ENCODE assay signal across 28 cellular contexts in genomic region chr7:128210590-128211570, GRCh38. TPM values are rescaled to one million over a fixed set of nuclear protein-coding genes. Genes with fewer than 3 reads are reported as not detected.
DNase-seq lines count a peak whose midpoint lies in the region; ATAC-seq and TF ChIP-seq lines count a peak whose summit lies in the region.
"Had no signal": no experiment of that assay in that cellular context is flagged by ENCODE, and none has a peak within 500 bp of the region (broad histone marks: within the 10 kb centered on the region; RNA-seq: fewer than 3 reads in every experiment).

No MANE protein-coding gene starts in this region.

- no peaks in the 10 kb centered on the region for H3K36me3 Mint-ChIP-seq in endodermal cell (ENCODE audit: low read depth)
- H3K36me3 Mint-ChIP-seq: activated naive CD4-positive, alpha-beta T cell treated with anti-CD3 and anti-CD28 coated beads, Interleukin-2, amount 50 U/mL, for 24 hours; mesothelial cell of epicardium had no signal

- no peak overlapping the region for H3K18ac ChIP-seq in IMR-90 (ENCODE audit: low read depth, low read length)
- no peak overlapping the region for H3K18ac ChIP-seq in mesenchymal stem cell (ENCODE audit: low read depth in 1 of 2, low read length in 2 of 2)

- DNase-seq in COLO668 (lab: John Stamatoyannopoulos, UW; ENCODE audit: unreplicated experiment) (peak; percentile 68), IMR-90 (no peak), NCI-H345 (lab: John Stamatoyannopoulos, UW) (peak; percentile 71), endodermal cell (peak; percentile 64), amygdala (lab: John Stamatoyannopoulos, UW) (no peak), mesenchymal stem cell (no peak), NCI-H1694 (lab: John Stamatoyannopoulos, UW) (no peak)
- no peak for DNase-seq in stimulated activated CD4-positive, alpha-beta T cell treated with anti-CD3 and anti-CD28 coated beads, Interleukin-4, amount 100 ng/mL, for 4 hours
- DNase-seq: activated CD4-positive, CD25-positive, alpha-beta regulatory T cell treated with anti-CD3 and anti-CD28 coated beads, Interleukin-2, amount 50 U/mL, for 72 hours; activated T-cell treated with anti-CD3 and anti-CD28 coated beads, Interleukin-2, amount 50 U/mL, for 48 hours; DMS153; glutamatergic neuron; KG1; left cardiac atrium; NCI-H2227 treated with DMSO at 0.1 percent for 48 hours; psoas muscle; stimulated activated CD4-positive, alpha-beta T cell treated with anti-CD3 and anti-CD28 coated beads, Interleukin-4, amount 100 ng/mL, for 1 hour; T1000; tibial artery had no signal

- H3K27ac Mint-ChIP-seq in endodermal cell, result no peak overlapping the region
- H3K27ac Mint-ChIP-seq: activated naive CD4-positive, alpha-beta T cell treated with anti-CD3 and anti-CD28 coated beads, Interleukin-2, amount 50 U/mL, for 24 hours; mesothelial cell of epicardium; nephron; stimulated activated naive CD8-positive, alpha-beta T cell treated with anti-CD3 and anti-CD28 coated beads, Interleukin-15, Interleukin-2, amounts not matched to agents 100 ng/mL and 50 ng/mL, for 24 hours had no signal

- no peak overlapping the region for H2BK120ac ChIP-seq in IMR-90 (ENCODE audit: low read depth, low read length)
- H2BK120ac ChIP-seq in mesenchymal stem cell (ENCODE audit: low read depth, low read length), result no peak overlapping the region

- H3K79me1 ChIP-seq in IMR-90 (ENCODE audit: low read depth in 1 of 2, low read length in 2 of 2) (no peaks in the 10 kb centered on the region), mesenchymal stem cell (replicated peaks; ENCODE audit: low read length, poor library complexity, severe bottlenecking) (no peaks in the 10 kb centered on the region)

- H3K27me3 Mint-ChIP-seq in endodermal cell (ENCODE audit: insufficient read depth), result peaks cover 71% of the 10 kb centered on the region
- H3K27me3 Mint-ChIP-seq: activated naive CD4-positive, alpha-beta T cell treated with anti-CD3 and anti-CD28 coated beads, Interleukin-2, amount 50 U/mL, for 24 hours; stimulated activated naive CD8-positive, alpha-beta T cell treated with anti-CD3 and anti-CD28 coated beads, Interleukin-15, Interleukin-2, amounts not matched to agents 100 ng/mL and 50 ng/mL, for 24 hours had no signal

- H4K91ac ChIP-seq in IMR-90 (ENCODE audit: insufficient read depth, low read depth, low read length), result no peak overlapping the region
- no peak overlapping the region for H4K91ac ChIP-seq in mesenchymal stem cell (ENCODE audit: low read length)

- H3K4me2 ChIP-seq in IMR-90 (ENCODE audit: low read depth, low read length) (no peak overlapping the region), mesenchymal stem cell (ENCODE audit: low read length, poor library complexity, severe bottlenecking) (no peak overlapping the region)
- H3K4me2 ChIP-seq: smooth muscle cell had no signal

- peaks cover 3% of the 10 kb centered on the region; the same call in 1 of the 2 replicates for H4K20me1 ChIP-seq in IMR-90 (ENCODE audit: insufficient read depth, low read length)

- H2AK9ac ChIP-seq in IMR-90 (replicated peaks; ENCODE audit: low read depth, low read length, poor library complexity), result no peak overlapping the region

- H3K23ac ChIP-seq in IMR-90 (ENCODE audit: low read depth, low read length) (no peak overlapping the region), mesenchymal stem cell (ENCODE audit: low read length in 2 of 2) (no peak overlapping the region)

- H3K9ac ChIP-seq in IMR-90 (ENCODE audit: low read depth, low read length), result no peak overlapping the region
- no peak overlapping the region for H3K9ac ChIP-seq in endodermal cell (ENCODE audit: extremely low read depth, low read length, poor library complexity, severe bottlenecking)
- no peak overlapping the region for H3K9ac ChIP-seq in mesenchymal stem cell (ENCODE audit: low read length)

- H3K56ac ChIP-seq in IMR-90 (ENCODE audit: extremely low read depth, insufficient read depth, low read length), result no peak overlapping the region

- dilution Hi-C loops in IMR-90 (cut with HindIII; ENCODE audit: low sequenced_read_pairs, unreplicated experiment), result no loop called here

- POLR2A ChIA-PET in IMR-90 (lab: Charles Lee; ENCODE audit: unreplicated experiment), result no interaction called here

- H2BK20ac ChIP-seq in IMR-90 (ENCODE audit: low read depth, low read length), result no peak overlapping the region

- H3K4me1 ChIP-seq in IMR-90 (ENCODE audit: control insufficient read depth, insufficient read depth, low read length), result peaks cover 5% of the 10 kb centered on the region
- no peaks in the 10 kb centered on the region for H3K4me1 ChIP-seq in endodermal cell (ENCODE audit: control insufficient read depth, insufficient read depth, low read length)
- H3K4me1 ChIP-seq in mesenchymal stem cell (ENCODE audit: control insufficient read depth, insufficient read depth, low read depth, low read length), result no peaks in the 10 kb centered on the region
- H3K4me1 ChIP-seq: psoas muscle had no signal

- BruUV-seq in IMR-90 (replicated peaks; lab: Mats Ljungman, UMichigan), result no TSS peak

- no peak for TF ChIP-seq RAD21 in IMR-90 (IDR thresholded peaks at IDR 0.05; ENCODE audit: low read length)

- in situ Hi-C loops in IMR-90 (cut with MboI; ENCODE audit: low sequenced_read_pairs), result loop anchor here (5.0 kb wide), 1 partner anchor 499 kb away; no protein-coding TSS in a partner anchor

- H3K36me3 ChIP-seq in IMR-90 (ENCODE audit: control insufficient read depth, insufficient read depth, low read length) (no peaks in the 10 kb centered on the region), endodermal cell (ENCODE audit: control insufficient read depth, insufficient read depth, low read length) (no peaks in the 10 kb centered on the region), mesenchymal stem cell (ENCODE audit: control insufficient read depth in 1 of 2, insufficient read depth in 2 of 2, low read depth in 1 of 2, low read length in 2 of 2) (no peaks in the 10 kb centered on the region)
- H3K36me3 ChIP-seq: tibial artery had no signal

- CTCF ChIA-PET in IMR-90 (lab: Yijun Ruan, JAX), result interaction anchor here (1.0 kb wide), 1 partner anchor 87 kb away, joined by 3 read pairs; no protein-coding TSS in a partner anchor

- ATAC-seq in IMR-90 (ENCODE audit: low read depth), result no peak

- H2AFZ ChIP-seq in IMR-90 (replicated peaks; ENCODE audit: low read length, poor library complexity) (no peak overlapping the region), mesenchymal stem cell (ENCODE audit: low read depth, low read length) (no peak overlapping the region)

- H2BK5ac ChIP-seq in IMR-90 (ENCODE audit: low read depth, low read length, poor library complexity, severe bottlenecking) (no peak overlapping the region), mesenchymal stem cell (ENCODE audit: low read depth, low read length, poor library complexity, severe bottlenecking) (no peak overlapping the region)

- H3K27me3 ChIP-seq in IMR-90 (ENCODE audit: control insufficient read depth, insufficient read depth, low read length) (peaks cover 44% of the 10 kb centered on the region), endodermal cell (ENCODE audit: control insufficient read depth, insufficient read depth, low read length, poor library complexity, severe bottlenecking) (peaks cover 12% of the 10 kb centered on the region), mesenchymal stem cell (ENCODE audit: control insufficient read depth in 1 of 2, insufficient read depth in 1 of 2, low read length in 2 of 2) (peaks cover 68 to 72% of the 10 kb centered on the region in 2 experiments)

- intact Hi-C loops in IMR-90 (cut with micrococcal nuclease), result loop anchor here (10.0 kb wide), 2 partner anchors 706 to 836 kb away; no protein-coding TSS in a partner anchor

- H3K9me1 ChIP-seq in IMR-90 (ENCODE audit: insufficient read depth, low read length), result no peaks in the 10 kb centered on the region

- TF ChIP-seq POLR2A in IMR-90 (IDR thresholded peaks at IDR 0.05; ENCODE audit: low read depth, low read length), result no peak

- 55% methylated on average over 13 of the region's 19 CpGs; no CpG with 5 or more reads in 1 of the 2 experiments for WGBS in IMR-90 (ENCODE audit: extremely low coverage in 2 of 2, insufficient read length in 1 of 2), 2 experiments
- whole genome bisulfite sequencing in endodermal cell (ENCODE audit: insufficient coverage in 1 of 2, insufficient read length in 1 of 2), 2 experiments, result 81 to 86% methylated on average over 16 to 19 of the region's 19 CpGs
- 77% methylated on average over 19 of the region's 19 CpGs for WGBS in mesenchymal stem cell

- H3K14ac ChIP-seq in IMR-90 (replicated peaks; ENCODE audit: low read depth, low read length) (no peak overlapping the region), mesenchymal stem cell (ENCODE audit: low read length in 2 of 2) (no peak overlapping the region)

- H4K5ac ChIP-seq in IMR-90 (ENCODE audit: low read depth, low read length), result no peak overlapping the region

- TF ChIP-seq CTCF in IMR-90 (conservative IDR thresholded peaks at IDR 0.05; ENCODE audit: low read depth, low read length), result no peak
- TF ChIP-seq CTCF in endodermal cell (conservative IDR thresholded peaks at IDR 0.05), result no peak

- H3K4me3 ChIP-seq in IMR-90 (ENCODE audit: insufficient read depth, low read depth, low read length) (no peak overlapping the region), endodermal cell (ENCODE audit: low read length) (no peak overlapping the region), mesenchymal stem cell (ENCODE audit: insufficient read depth in 1 of 2, low read depth in 1 of 2, low read length in 2 of 2) (no peak overlapping the region)
- H3K4me3 ChIP-seq: psoas muscle, smooth muscle cell, tibial artery had no signal

- H3K27ac ChIP-seq in IMR-90 (ENCODE audit: insufficient read depth, low read length) (no peak overlapping the region), endodermal cell (ENCODE audit: low read depth, low read length) (no peak overlapping the region), mesenchymal stem cell (ENCODE audit: low read length, poor library complexity, severe bottlenecking) (no peak overlapping the region)
- H3K27ac ChIP-seq: psoas muscle, tibial artery had no signal

- H3K4ac ChIP-seq in IMR-90 (ENCODE audit: low read depth, low read length) (no peak overlapping the region), mesenchymal stem cell (ENCODE audit: low read depth in 1 of 2, low read length in 2 of 2) (no peak overlapping the region)

- H3K4me3 Mint-ChIP-seq in endodermal cell, result no peak overlapping the region
- H3K4me3 Mint-ChIP-seq: activated naive CD4-positive, alpha-beta T cell treated with anti-CD3 and anti-CD28 coated beads, Interleukin-2, amount 50 U/mL, for 24 hours; CD14-positive monocyte; mesothelial cell of epicardium; nephron; stimulated activated naive CD8-positive, alpha-beta T cell treated with anti-CD3 and anti-CD28 coated beads, Interleukin-15, Interleukin-2, amounts not matched to agents 100 ng/mL and 50 ng/mL, for 24 hours had no signal

- 0 out of 2 replicates have a peak overlapping the region, but pooled peaks have one; percentile 9 for H2AK5ac ChIP-seq in IMR-90 (ENCODE audit: low read depth, low read length)
- no peak overlapping the region for H2AK5ac ChIP-seq in mesenchymal stem cell (ENCODE audit: low read length, severe bottlenecking)

- H4K8ac ChIP-seq in IMR-90 (ENCODE audit: low read depth in 2 of 2, low read length in 2 of 2), result no peak overlapping the region
- no peak overlapping the region for H4K8ac ChIP-seq in mesenchymal stem cell (ENCODE audit: low read length)

- no peaks in the 10 kb centered on the region for H3K9me3 Mint-ChIP-seq in endodermal cell
- H3K9me3 Mint-ChIP-seq: activated naive CD4-positive, alpha-beta T cell treated with anti-CD3 and anti-CD28 coated beads, Interleukin-2, amount 50 U/mL, for 24 hours; mesothelial cell of epicardium; nephron; stimulated activated naive CD8-positive, alpha-beta T cell treated with anti-CD3 and anti-CD28 coated beads, Interleukin-15, Interleukin-2, amounts not matched to agents 100 ng/mL and 50 ng/mL, for 24 hours had no signal

- peaks cover 16% of the 10 kb centered on the region for H3K4me1 Mint-ChIP-seq in endodermal cell
- H3K4me1 Mint-ChIP-seq: activated naive CD4-positive, alpha-beta T cell treated with anti-CD3 and anti-CD28 coated beads, Interleukin-2, amount 50 U/mL, for 24 hours had no signal

- no peak overlapping the region for H2BK12ac ChIP-seq in mesenchymal stem cell (ENCODE audit: low read length in 2 of 2)

- no peaks in the 10 kb centered on the region for H3K9me3 ChIP-seq in IMR-90 (ENCODE audit: control insufficient read depth, insufficient read depth, low read length)
- no peaks in the 10 kb centered on the region for H3K9me3 ChIP-seq in endodermal cell (ENCODE audit: control insufficient read depth, low read length)
- no peaks in the 10 kb centered on the region for H3K9me3 ChIP-seq in mesenchymal stem cell (ENCODE audit: control insufficient read depth, low read length)
- H3K9me3 ChIP-seq: psoas muscle, tibial artery had no signal

- H2BK15ac ChIP-seq in IMR-90 (ENCODE audit: low read depth, low read length) (no peak overlapping the region), mesenchymal stem cell (ENCODE audit: low read depth, poor library complexity, severe bottlenecking) (no peak overlapping the region)

RNA-seq across cellular contexts. Expression of gene LEP, which starts 30.2 kb away (rescaled TPM):
- not detected in 2 replicates for total RNA-seq in IMR-90 (2012; rRNA removed)
- polyA plus RNA-seq in IMR-90 (2012; rRNA removed), result not detected in 2 replicates
- not detected in 2 replicates for polyA plus RNA-seq in IMR-90 (2012; cell fraction: cytosol; rRNA removed)
- polyA plus RNA-seq in IMR-90 (2012; cell fraction: nucleus; rRNA removed; ENCODE audit: low replicate concordance), result not detected in 2 replicates
- total RNA-seq in endodermal cell, result not detected
- not detected for polyA plus RNA-seq in endodermal cell (2013, experiment 1 of 2)
- polyA plus RNA-seq in endodermal cell (2013, experiment 2 of 2), result not detected
- polyA plus RNA-seq in mesenchymal stem cell (2013, experiment 1 of 2), result not detected
- not detected for polyA plus RNA-seq in mesenchymal stem cell (2013, experiment 2 of 2)
- total RNA-seq: activated CD8-positive, alpha-beta memory T cell treated with anti-CD3 and anti-CD28 coated beads for 36 hours; mesothelial cell of epicardium; RPMI7951; smooth muscle cell had no signal
- polyA plus RNA-seq: AG04450, smooth muscle cell had no signal

Comparison
In these comparisons a context has a peak if more than half of its experiments do, and no peak if none do; other contexts are left out.
1. DNase-seq: peak in COLO668 (single experiment), NCI-H345 (single experiment) and endodermal cell (single experiment); none in IMR-90 (single experiment), amygdala (0 of 56), mesenchymal stem cell (single experiment), NCI-H1694 (single experiment) and stimulated activated CD4-positive, alpha-beta T cell treated with anti-CD3 and anti-CD28 coated beads, Interleukin-4, amount 100 ng/mL, for 4 hours (0 of 2).